25 cellular contexts compared by ENCODE assay signal in genomic region chr19:2276429-2276989, GRCh38. TPM values are rescaled to one million over a fixed set of nuclear protein-coding genes. Genes with fewer than 3 reads are reported as not detected.
A peak's percentile ranks its signal among the peaks of the same experiment; 100 is the strongest.
DNase-seq lines count a peak whose midpoint lies in the region; ATAC-seq, FAIRE-seq and TF ChIP-seq lines count a peak whose summit lies in the region.
"Had no signal": no experiment of that assay in that cellular context is flagged by ENCODE, and none has a peak within 500 bp of the region (broad histone marks: within the 10 kb centered on the region; RNA-seq: fewer than 3 reads in every experiment).

No MANE protein-coding gene starts in this region.

- peak overlapping the region; percentile 39 for H4K91ac ChIP-seq in mesenchymal stem cell (ENCODE audit: low read length)

- H2AFZ ChIP-seq in HepG2 (ENCODE audit: low read length) (no peak overlapping the region), mesenchymal stem cell (ENCODE audit: low read depth, low read length) (no peak overlapping the region)

- H4K20me1 ChIP-seq in HepG2 (ENCODE audit: insufficient read depth, low read length) = peaks cover 39% of the 10 kb centered on the region

- no peak for DNase-seq in HepG2 (ENCODE audit: low spot score)
- no peak for DNase-seq in right lobe of liver
- DNase-seq in mesenchymal stem cell = no peak
- DNase-seq in activated naive CD8-positive, alpha-beta T cell treated with anti-CD3 and anti-CD28 coated beads for 36 hours = no peak
- DNase-seq: activated CD4-positive, alpha-beta T cell treated with anti-CD3 and anti-CD28 coated beads, Interleukin-2, amount 50 U/mL, for 4 hours; activated T-cell treated with anti-CD3 and anti-CD28 coated beads, Interleukin-2, amount 50 U/mL, for 1 hour; DMS79; midbrain; NCI-H1048; NCI-H2081; NCI-H510A; stimulated activated CD4-positive, alpha-beta T cell treated with anti-CD3 and anti-CD28 coated beads, Interleukin-15, amount 100 ng/mL, for 24 hours; stimulated activated naive CD8-positive, alpha-beta T cell treated with anti-CD3 and anti-CD28 coated beads, Interleukin-15, Interleukin-2, amounts not matched to agents 100 U/mL and 50 U/mL, for 24 hours; upper lobe of right lung had no signal

- H3K4me1 ChIP-seq in HepG2 (ENCODE audit: insufficient read depth, low read length) = peaks cover 38% of the 10 kb centered on the region
- peaks cover 0 to 28% (median 7%) of the 10 kb centered on the region in 4 donors for H3K4me1 ChIP-seq in right lobe of liver
- peaks cover 55% of the 10 kb centered on the region for H3K4me1 ChIP-seq in mesenchymal stem cell (ENCODE audit: control insufficient read depth, insufficient read depth, low read depth, low read length)
- peaks cover 0 to 63% (median 38%) of the 10 kb centered on the region in 3 donors for H3K4me1 ChIP-seq in gastroesophageal sphincter

- no peak for FAIRE-seq in HepG2 (lab: Jason Lieb, UNC)

- intact Hi-C loops in HepG2 (cut with micrococcal nuclease; ENCODE audit: unreplicated experiment) (no loop called here), right lobe of liver (cut with DNase I) (no loop called here)

- no peak overlapping the region for H2AK5ac ChIP-seq in mesenchymal stem cell (ENCODE audit: low read length, severe bottlenecking)

- no peak overlapping the region for H3K27ac ChIP-seq in HepG2 (ENCODE audit: extremely low read length, insufficient read depth, low read length)
- no peak overlapping the region for H3K27ac ChIP-seq in right lobe of liver
- no peak overlapping the region for H3K27ac ChIP-seq in mesenchymal stem cell (ENCODE audit: low read length, poor library complexity, severe bottlenecking)
- H3K27ac ChIP-seq in gastroesophageal sphincter = peak overlapping the region in 2 of 4 donors; percentile 60 to 94
- H3K27ac ChIP-seq: HL-60, KMS-11, right atrium auricular region, upper lobe of right lung, VCaP had no signal

- H3K9me3 ChIP-seq in HepG2 (ENCODE audit: low read length) = no peaks in the 10 kb centered on the region
- H3K9me3 ChIP-seq in right lobe of liver = no peaks in the 10 kb centered on the region
- no peaks in the 10 kb centered on the region for H3K9me3 ChIP-seq in mesenchymal stem cell (ENCODE audit: control insufficient read depth, low read length)
- no peaks in the 10 kb centered on the region for H3K9me3 ChIP-seq in gastroesophageal sphincter
- H3K9me3 ChIP-seq: gastrocnemius medialis, right atrium auricular region, upper lobe of right lung had no signal

- no peak overlapping the region for H3K23ac ChIP-seq in mesenchymal stem cell (ENCODE audit: low read length in 2 of 2)

- H3K4me1 Mint-ChIP-seq in activated naive CD8-positive, alpha-beta T cell treated with anti-CD3 and anti-CD28 coated beads for 36 hours = peaks cover 22% of the 10 kb centered on the region

- H3K18ac ChIP-seq in mesenchymal stem cell (ENCODE audit: low read depth in 1 of 2, low read length in 2 of 2) = no peak overlapping the region

- CTCF ChIA-PET in HepG2 (lab: Yijun Ruan, JAX; ENCODE audit: low intra/inter-chr PET ratio, low total read pairs) = no interaction called here

- no peak overlapping the region for H3K4me3 Mint-ChIP-seq in activated naive CD8-positive, alpha-beta T cell treated with anti-CD3 and anti-CD28 coated beads for 36 hours
- H3K4me3 Mint-ChIP-seq: T-helper 1 cell treated with Interleukin-12 subunit alpha and Interleukin-12 subunit beta and Interleukin-4 antibody, amounts not matched to agents 30 μg/mL and 1 μg/mL, for 36 hours had no signal

- TF ChIP-seq EP300 in HepG2 (IDR thresholded peaks at IDR 0.05; ENCODE audit: low read depth in 2 of 2, low read length in 2 of 2) = no peak
- TF ChIP-seq EP300 in HepG2 (CRISPR knock-in tag; IDR thresholded peaks at IDR 0.05; ENCODE audit: borderline replicate concordance) = no peak
- no peak for TF ChIP-seq EP300 in gastroesophageal sphincter (IDR thresholded peaks at IDR 0.05)

- H3K9ac ChIP-seq in HepG2 (ENCODE audit: insufficient read depth, low read depth, low read length) = no peak overlapping the region
- no peak overlapping the region for H3K9ac ChIP-seq in mesenchymal stem cell (ENCODE audit: low read length)
- H3K9ac ChIP-seq: KMS-11 had no signal

- H3K27me3 ChIP-seq in HepG2 (ENCODE audit: control insufficient read depth in 1 of 2, insufficient read depth in 2 of 2, low read length in 2 of 2) = no peaks in the 10 kb centered on the region
- no peaks in the 10 kb centered on the region for H3K27me3 ChIP-seq in right lobe of liver
- no peaks in the 10 kb centered on the region for H3K27me3 ChIP-seq in mesenchymal stem cell (ENCODE audit: control insufficient read depth in 1 of 2, insufficient read depth in 1 of 2, low read length in 2 of 2)
- H3K27me3 ChIP-seq in gastroesophageal sphincter = no peaks in the 10 kb centered on the region
- H3K27me3 ChIP-seq: dorsolateral prefrontal cortex, gastrocnemius medialis, right atrium auricular region, upper lobe of right lung had no signal

- H3K36me3 ChIP-seq in HepG2 (replicated peaks in 1 of 2; ENCODE audit: control insufficient read depth in 1 of 2, insufficient read depth in 2 of 2, low read length in 2 of 2) (peaks cover 4 to 13% of the 10 kb centered on the region in 2 experiments; a peak in 4 of 5 replicates), right lobe of liver (peaks cover 0 to 18% (median 5%) of the 10 kb centered on the region in 4 donors), mesenchymal stem cell (ENCODE audit: control insufficient read depth in 1 of 2, insufficient read depth in 2 of 2, low read depth in 1 of 2, low read length in 2 of 2) (peaks cover 28 to 63% of the 10 kb centered on the region in 2 experiments), gastroesophageal sphincter (peaks cover 0 to 44% of the 10 kb centered on the region in 2 donors)

- H2BK5ac ChIP-seq in mesenchymal stem cell (ENCODE audit: low read depth, low read length, poor library complexity, severe bottlenecking) = no peak overlapping the region

- POLR2A ChIA-PET in HepG2 (lab: Yijun Ruan, JAX) = interaction anchor here (1.2 kb wide), 1 partner anchor 9 kb away, joined by 3 read pairs; no protein-coding TSS in a partner anchor

- H3K79me1 ChIP-seq in mesenchymal stem cell (replicated peaks; ENCODE audit: low read length, poor library complexity, severe bottlenecking) = peaks cover 21% of the 10 kb centered on the region

- no peak overlapping the region for H2BK12ac ChIP-seq in mesenchymal stem cell (ENCODE audit: low read length in 2 of 2)

- no peak for TF ChIP-seq RAD21 in HepG2 (CRISPR knock-in tag; IDR thresholded peaks at IDR 0.05)

- peaks cover 12% of the 10 kb centered on the region for H3K79me2 ChIP-seq in HepG2 (ENCODE audit: insufficient read depth, low read length)

- H3K4me3 ChIP-seq in HepG2 (replicated peaks in 1 of 3; ENCODE audit: insufficient read depth in 1 of 3, low read depth in 2 of 3, low read length in 3 of 3) (no peak overlapping the region), right lobe of liver (no peak overlapping the region), mesenchymal stem cell (ENCODE audit: insufficient read depth in 1 of 2, low read depth in 1 of 2, low read length in 2 of 2) (no peak overlapping the region), gastroesophageal sphincter (peak overlapping the region in 1 of 2 donors; percentile 24)
- H3K4me3 ChIP-seq: right atrium auricular region, upper lobe of right lung had no signal

- TF ChIP-seq POLR2A in HepG2 (IDR thresholded peaks at IDR 0.05; ENCODE audit: insufficient read depth in 1 of 2, low read depth in 2 of 2, low read length in 2 of 2) = no peak
- no peak for TF ChIP-seq POLR2A in right lobe of liver (IDR thresholded peaks at IDR 0.05)
- TF ChIP-seq POLR2A in gastroesophageal sphincter (IDR thresholded peaks at IDR 0.05) = no peak

- H3K36me3 Mint-ChIP-seq in activated naive CD8-positive, alpha-beta T cell treated with anti-CD3 and anti-CD28 coated beads for 36 hours = peaks cover 29% of the 10 kb centered on the region

- no peak for TF ChIP-seq CTCF in HepG2 (CRISPR knock-in tag; IDR thresholded peaks at IDR 0.05)
- no peak for TF ChIP-seq CTCF in right lobe of liver (IDR thresholded peaks at IDR 0.05)
- TF ChIP-seq CTCF in gastroesophageal sphincter (IDR thresholded peaks at IDR 0.05) = no peak

- no peaks in the 10 kb centered on the region for H3K9me3 Mint-ChIP-seq in activated naive CD8-positive, alpha-beta T cell treated with anti-CD3 and anti-CD28 coated beads for 36 hours
- H3K9me3 Mint-ChIP-seq: T-helper 1 cell treated with Interleukin-12 subunit alpha and Interleukin-12 subunit beta and Interleukin-4 antibody, amounts not matched to agents 30 μg/mL and 1 μg/mL, for 36 hours had no signal

- H2BK120ac ChIP-seq in mesenchymal stem cell (ENCODE audit: low read depth, low read length) = no peak overlapping the region

- BruUV-seq in HepG2 (replicated peaks; lab: Mats Ljungman, UMichigan) = no TSS peak

- in situ Hi-C loops in HepG2 (cut with HindIII; ENCODE audit: extremely low pct_ligation_motif_present, low pct_unique_long_range_greater_than_20kb) = loop anchor here (5.0 kb wide), 1 partner anchor 41 kb away; no protein-coding TSS in a partner anchor

- no peak overlapping the region for H4K8ac ChIP-seq in mesenchymal stem cell (ENCODE audit: low read length)

- no peak overlapping the region for H3K4me2 ChIP-seq in HepG2 (ENCODE audit: low read depth, low read length)
- H3K4me2 ChIP-seq in mesenchymal stem cell (ENCODE audit: low read length, poor library complexity, severe bottlenecking) = no peak overlapping the region
- H3K4me2 ChIP-seq: KMS-11 had no signal

- H3K27me3 Mint-ChIP-seq in activated naive CD8-positive, alpha-beta T cell treated with anti-CD3 and anti-CD28 coated beads for 36 hours = no peaks in the 10 kb centered on the region
- H3K27me3 Mint-ChIP-seq: CD4-positive, alpha-beta memory T cell had no signal

- ATAC-seq in HepG2 (no peak), right lobe of liver (no peak), HG02973 (IDR thresholded peaks at IDR 0.05; ENCODE audit: unreplicated experiment) (no peak), gastroesophageal sphincter (no peak)
- ATAC-seq: gastrocnemius medialis; stimulated activated naive CD8-positive, alpha-beta T cell treated with anti-CD3 and anti-CD28 coated beads, Interleukin-15, Interleukin-2, amounts not matched to agents 100 U/mL and 50 U/mL, for 24 hours had no signal

- 95% methylated on average over 20 of the region's 28 CpGs for WGBS in HepG2 (ENCODE audit: low lambda C conversion rate)
- 94% methylated on average over 19 of the region's 28 CpGs for WGBS in right lobe of liver (ENCODE audit: insufficient coverage, low coverage, low lambda C conversion rate, missing lambda C conversion rate)
- 96% methylated on average over 21 of the region's 28 CpGs for WGBS in mesenchymal stem cell
- WGBS in gastroesophageal sphincter (ENCODE audit: low coverage in 1 of 2), 2 donors = 87 to 93% methylated on average over 3 to 17 of the region's 28 CpGs

- no peak overlapping the region for H2BK15ac ChIP-seq in mesenchymal stem cell (ENCODE audit: low read depth, poor library complexity, severe bottlenecking)

- H3K4ac ChIP-seq in mesenchymal stem cell (ENCODE audit: low read depth in 1 of 2, low read length in 2 of 2) = no peak overlapping the region

- H3K27ac Mint-ChIP-seq in activated naive CD8-positive, alpha-beta T cell treated with anti-CD3 and anti-CD28 coated beads for 36 hours = no peak overlapping the region
- H3K27ac Mint-ChIP-seq: T-helper 1 cell treated with Interleukin-12 subunit alpha and Interleukin-12 subunit beta and Interleukin-4 antibody, amounts not matched to agents 30 μg/mL and 1 μg/mL, for 36 hours had no signal

- H3K14ac ChIP-seq in mesenchymal stem cell (ENCODE audit: low read length in 2 of 2) = no peak overlapping the region

RNA-seq across cellular contexts. Expression of gene PEAK3, which starts 5.5 kb away (rescaled TPM):
- total RNA-seq in HepG2 (2016; rRNA removed; fragmentation: Illumina TruSeq; extraction: Trizol) (not detected in 2 replicates), right lobe of liver (under 1 TPM; 0.07 to 0.49 (median 0.36) TPM), gastroesophageal sphincter (1 to 10 TPM in 1 of 4 donors, under 1 TPM in 2, not detected in 1; 0.16 to 1.3 (median 0.27) TPM)
- total RNA-seq in HepG2 (2016; cell fraction: cytosol; rRNA removed; fragmentation: Illumina TruSeq; extraction: Trizol; ENCODE audit: low read depth) = not detected in 2 replicates
- not detected in 2 replicates for total RNA-seq in HepG2 (2016; cell fraction: insoluble cytoplasmic fraction; rRNA removed; fragmentation: Illumina TruSeq; extraction: Trizol)
- not detected in 2 replicates for total RNA-seq in HepG2 (2016; cell fraction: membrane; rRNA removed; fragmentation: Illumina TruSeq; extraction: Trizol)
- not detected in 2 replicates for total RNA-seq in HepG2 (2016; cell fraction: nucleus; rRNA removed; fragmentation: Illumina TruSeq; extraction: Trizol)
- not detected in 2 replicates for polyA plus RNA-seq in HepG2 (2011; rRNA removed)
- not detected in 2 replicates for polyA plus RNA-seq in HepG2 (2011; cell fraction: cytosol; rRNA removed)
- not detected in 2 replicates for polyA plus RNA-seq in HepG2 (2011; cell fraction: nucleus; rRNA removed)
- polyA plus RNA-seq in HepG2 (2012) = not detected in 2 replicates
- polyA plus RNA-seq in HepG2 (2016; cell fraction: cytosol; fragmentation: Illumina TruSeq; extraction: Trizol; ENCODE audit: low read depth) = not detected in 2 replicates
- polyA plus RNA-seq in HepG2 (2016; cell fraction: insoluble cytoplasmic fraction; fragmentation: Illumina TruSeq; extraction: Trizol; ENCODE audit: low read depth) = not detected in 2 replicates
- polyA plus RNA-seq in HepG2 (2016; cell fraction: membrane; fragmentation: Illumina TruSeq; extraction: Trizol; ENCODE audit: low read depth) = not detected in 2 replicates
- polyA plus RNA-seq in HepG2 (2016; cell fraction: nucleus; fragmentation: Illumina TruSeq; extraction: Trizol; ENCODE audit: insufficient read depth, low read depth) = not detected in 2 replicates
- polyA minus RNA-seq in HepG2 (2011; rRNA and poly(A)+ RNA removed; ENCODE audit: low replicate concordance) = not detected in 2 replicates
- not detected in 2 replicates for polyA minus RNA-seq in HepG2 (2011; cell fraction: cytosol; rRNA and poly(A)+ RNA removed)
- not detected in 2 replicates for polyA minus RNA-seq in HepG2 (2011; cell fraction: nucleus; rRNA and poly(A)+ RNA removed)
- 0.75 TPM for polyA plus RNA-seq in mesenchymal stem cell (2013, experiment 1 of 2)
- polyA plus RNA-seq in mesenchymal stem cell (2013, experiment 2 of 2) = 0.88 TPM
- total RNA-seq in activated naive CD8-positive, alpha-beta T cell treated with anti-CD3 and anti-CD28 coated beads for 36 hours = not detected
- total RNA-seq: epithelial cell of proximal tubule had no signal

RNA-seq across cellular contexts. Expression of gene JSRP1, which starts 20.3 kb away (rescaled TPM):
- total RNA-seq in HepG2 (2016; rRNA removed; fragmentation: Illumina TruSeq; extraction: Trizol) (0.38 and 0.73 TPM in 2 replicates), right lobe of liver (under 1 TPM in 3 of 6 experiments, not detected in 3; 0.28 to 0.81 (median 0.42) TPM), gastroesophageal sphincter (under 1 TPM in 1 of 4 donors, not detected in 3; 0.37 TPM)
- total RNA-seq in HepG2 (2016; cell fraction: cytosol; rRNA removed; fragmentation: Illumina TruSeq; extraction: Trizol; ENCODE audit: low read depth) = 1.1 TPM in 2 replicates
- total RNA-seq in HepG2 (2016; cell fraction: insoluble cytoplasmic fraction; rRNA removed; fragmentation: Illumina TruSeq; extraction: Trizol) = 0.54 and 0.56 TPM in 2 replicates
- 0.96 and 1.2 TPM in 2 replicates for total RNA-seq in HepG2 (2016; cell fraction: membrane; rRNA removed; fragmentation: Illumina TruSeq; extraction: Trizol)
- total RNA-seq in HepG2 (2016; cell fraction: nucleus; rRNA removed; fragmentation: Illumina TruSeq; extraction: Trizol) = 0.40 and 0.69 TPM in 2 replicates
- 0.16 and 0.39 TPM in 2 replicates for polyA plus RNA-seq in HepG2 (2011; rRNA removed)
- 0.27 and 0.36 TPM in 2 replicates for polyA plus RNA-seq in HepG2 (2011; cell fraction: cytosol; rRNA removed)
- polyA plus RNA-seq in HepG2 (2011; cell fraction: nucleus; rRNA removed) = 0.29 TPM in 1 of 2 replicates, not detected in the other
- 0.41 and 0.44 TPM in 2 replicates for polyA plus RNA-seq in HepG2 (2012)
- polyA plus RNA-seq in HepG2 (2016; cell fraction: cytosol; fragmentation: Illumina TruSeq; extraction: Trizol; ENCODE audit: low read depth) = 0.88 and 1.2 TPM in 2 replicates
- 0.73 and 0.80 TPM in 2 replicates for polyA plus RNA-seq in HepG2 (2016; cell fraction: insoluble cytoplasmic fraction; fragmentation: Illumina TruSeq; extraction: Trizol; ENCODE audit: low read depth)
- polyA plus RNA-seq in HepG2 (2016; cell fraction: membrane; fragmentation: Illumina TruSeq; extraction: Trizol; ENCODE audit: low read depth) = 0.84 and 1.0 TPM in 2 replicates
- 0.57 and 0.95 TPM in 2 replicates for polyA plus RNA-seq in HepG2 (2016; cell fraction: nucleus; fragmentation: Illumina TruSeq; extraction: Trizol; ENCODE audit: insufficient read depth, low read depth)
- polyA minus RNA-seq in HepG2 (2011; rRNA and poly(A)+ RNA removed; ENCODE audit: low replicate concordance) = not detected in 2 replicates
- polyA minus RNA-seq in HepG2 (2011; cell fraction: cytosol; rRNA and poly(A)+ RNA removed) = not detected in 2 replicates
- not detected in 2 replicates for polyA minus RNA-seq in HepG2 (2011; cell fraction: nucleus; rRNA and poly(A)+ RNA removed)
- polyA plus RNA-seq in mesenchymal stem cell (2013, experiment 1 of 2) = 0.17 TPM
- polyA plus RNA-seq in mesenchymal stem cell (2013, experiment 2 of 2) = 0.10 TPM
- under 1 TPM; 0.45 to 0.50 TPM for total RNA-seq in activated naive CD8-positive, alpha-beta T cell treated with anti-CD3 and anti-CD28 coated beads for 36 hours

RNA-seq across cellular contexts. Expression of gene AMH, which starts 27.4 kb away (rescaled TPM):
- total RNA-seq in HepG2 (2016; rRNA removed; fragmentation: Illumina TruSeq; extraction: Trizol) = 0.18 TPM in 1 of 2 replicates, not detected in the other
- total RNA-seq in HepG2 (2016; cell fraction: cytosol; rRNA removed; fragmentation: Illumina TruSeq; extraction: Trizol; ENCODE audit: low read depth) = not detected in 2 replicates
- not detected in 2 replicates for total RNA-seq in HepG2 (2016; cell fraction: insoluble cytoplasmic fraction; rRNA removed; fragmentation: Illumina TruSeq; extraction: Trizol)
- 0.09 TPM in 1 of 2 replicates, not detected in the other for total RNA-seq in HepG2 (2016; cell fraction: membrane; rRNA removed; fragmentation: Illumina TruSeq; extraction: Trizol)
- not detected in 2 replicates for total RNA-seq in HepG2 (2016; cell fraction: nucleus; rRNA removed; fragmentation: Illumina TruSeq; extraction: Trizol)
- polyA plus RNA-seq in HepG2 (2011; rRNA removed) = 0.03 and 0.04 TPM in 2 replicates
- polyA plus RNA-seq in HepG2 (2011; cell fraction: cytosol; rRNA removed) = 0.05 TPM in 1 of 2 replicates, not detected in the other
- 1.2 and 2.0 TPM in 2 replicates for polyA plus RNA-seq in HepG2 (2011; cell fraction: nucleus; rRNA removed)
- 0.08 TPM in 1 of 2 replicates, not detected in the other for polyA plus RNA-seq in HepG2 (2012)
- polyA plus RNA-seq in HepG2 (2016; cell fraction: cytosol; fragmentation: Illumina TruSeq; extraction: Trizol; ENCODE audit: low read depth) = 0.06 TPM in 1 of 2 replicates, not detected in the other
- polyA plus RNA-seq in HepG2 (2016; cell fraction: insoluble cytoplasmic fraction; fragmentation: Illumina TruSeq; extraction: Trizol; ENCODE audit: low read depth) = not detected in 2 replicates
- polyA plus RNA-seq in HepG2 (2016; cell fraction: membrane; fragmentation: Illumina TruSeq; extraction: Trizol; ENCODE audit: low read depth) = not detected in 2 replicates
- polyA plus RNA-seq in HepG2 (2016; cell fraction: nucleus; fragmentation: Illumina TruSeq; extraction: Trizol; ENCODE audit: insufficient read depth, low read depth) = 0.51 TPM in 2 replicates
- 0.48 and 1.0 TPM in 2 replicates for polyA minus RNA-seq in HepG2 (2011; rRNA and poly(A)+ RNA removed; ENCODE audit: low replicate concordance)
- polyA minus RNA-seq in HepG2 (2011; cell fraction: cytosol; rRNA and poly(A)+ RNA removed) = not detected in 2 replicates
- 0.62 TPM in 1 of 2 replicates, not detected in the other for polyA minus RNA-seq in HepG2 (2011; cell fraction: nucleus; rRNA and poly(A)+ RNA removed)
- 1 to 10 TPM in 1 of 6 experiments, under 1 TPM in 5; 0.24 to 1.2 (median 0.59) TPM for total RNA-seq in right lobe of liver
- 3.1 TPM for polyA plus RNA-seq in mesenchymal stem cell (2013, experiment 1 of 2)
- polyA plus RNA-seq in mesenchymal stem cell (2013, experiment 2 of 2) = 3.1 TPM
- total RNA-seq in gastroesophageal sphincter = 1 to 10 TPM in 1 of 4 donors, under 1 TPM in 3; 0.23 to 1.2 (median 0.47) TPM
- total RNA-seq in activated naive CD8-positive, alpha-beta T cell treated with anti-CD3 and anti-CD28 coated beads for 36 hours = 1 to 10 TPM; 7.4 to 10.0 TPM
- polyA plus RNA-seq: CD4-positive, alpha-beta memory T cell had no signal

RNA-seq across cellular contexts. Expression of gene LINGO3, which starts 31.4 kb away (rescaled TPM):
- total RNA-seq in HepG2 (2016; rRNA removed; fragmentation: Illumina TruSeq; extraction: Trizol) (not detected in 2 replicates), right lobe of liver (not detected), gastroesophageal sphincter (not detected)
- total RNA-seq in HepG2 (2016; cell fraction: cytosol; rRNA removed; fragmentation: Illumina TruSeq; extraction: Trizol; ENCODE audit: low read depth) = not detected in 2 replicates
- not detected in 2 replicates for total RNA-seq in HepG2 (2016; cell fraction: insoluble cytoplasmic fraction; rRNA removed; fragmentation: Illumina TruSeq; extraction: Trizol)
- not detected in 2 replicates for total RNA-seq in HepG2 (2016; cell fraction: membrane; rRNA removed; fragmentation: Illumina TruSeq; extraction: Trizol)
- not detected in 2 replicates for total RNA-seq in HepG2 (2016; cell fraction: nucleus; rRNA removed; fragmentation: Illumina TruSeq; extraction: Trizol)
- polyA plus RNA-seq in HepG2 (2011; rRNA removed) = not detected in 2 replicates
- polyA plus RNA-seq in HepG2 (2011; cell fraction: cytosol; rRNA removed) = not detected in 2 replicates
- not detected in 2 replicates for polyA plus RNA-seq in HepG2 (2011; cell fraction: nucleus; rRNA removed)
- not detected in 2 replicates for polyA plus RNA-seq in HepG2 (2012)
- not detected in 2 replicates for polyA plus RNA-seq in HepG2 (2016; cell fraction: cytosol; fragmentation: Illumina TruSeq; extraction: Trizol; ENCODE audit: low read depth)
- not detected in 2 replicates for polyA plus RNA-seq in HepG2 (2016; cell fraction: insoluble cytoplasmic fraction; fragmentation: Illumina TruSeq; extraction: Trizol; ENCODE audit: low read depth)
- polyA plus RNA-seq in HepG2 (2016; cell fraction: membrane; fragmentation: Illumina TruSeq; extraction: Trizol; ENCODE audit: low read depth) = not detected in 2 replicates
- not detected in 2 replicates for polyA plus RNA-seq in HepG2 (2016; cell fraction: nucleus; fragmentation: Illumina TruSeq; extraction: Trizol; ENCODE audit: insufficient read depth, low read depth)
- polyA minus RNA-seq in HepG2 (2011; rRNA and poly(A)+ RNA removed; ENCODE audit: low replicate concordance) = not detected in 2 replicates
- polyA minus RNA-seq in HepG2 (2011; cell fraction: cytosol; rRNA and poly(A)+ RNA removed) = not detected in 2 replicates
- polyA minus RNA-seq in HepG2 (2011; cell fraction: nucleus; rRNA and poly(A)+ RNA removed) = not detected in 2 replicates
- not detected for polyA plus RNA-seq in mesenchymal stem cell (2013, experiment 1 of 2)
- not detected for polyA plus RNA-seq in mesenchymal stem cell (2013, experiment 2 of 2)
- under 1 TPM in 1 of 2 experiments, not detected in 1; 0.28 TPM for total RNA-seq in activated naive CD8-positive, alpha-beta T cell treated with anti-CD3 and anti-CD28 coated beads for 36 hours
- total RNA-seq: epithelial cell of proximal tubule, gastrocnemius medialis, right atrium auricular region, upper lobe of right lung had no signal

RNA-seq across cellular contexts. Expression of gene SF3A2, which starts 39.9 kb away (rescaled TPM):
- total RNA-seq in HepG2 (2016; rRNA removed; fragmentation: Illumina TruSeq; extraction: Trizol) (8.8 and 10.1 TPM in 2 replicates), right lobe of liver (10 to 100 TPM; 14.0 to 22.1 (median 19.1) TPM), gastroesophageal sphincter (10 to 100 TPM; 27.5 to 40.3 (median 37.4) TPM)
- 11.7 and 13.9 TPM in 2 replicates for total RNA-seq in HepG2 (2016; cell fraction: cytosol; rRNA removed; fragmentation: Illumina TruSeq; extraction: Trizol; ENCODE audit: low read depth)
- 8.6 and 13.2 TPM in 2 replicates for total RNA-seq in HepG2 (2016; cell fraction: insoluble cytoplasmic fraction; rRNA removed; fragmentation: Illumina TruSeq; extraction: Trizol)
- 13.1 and 15.2 TPM in 2 replicates for total RNA-seq in HepG2 (2016; cell fraction: membrane; rRNA removed; fragmentation: Illumina TruSeq; extraction: Trizol)
- total RNA-seq in HepG2 (2016; cell fraction: nucleus; rRNA removed; fragmentation: Illumina TruSeq; extraction: Trizol) = 16.1 and 17.8 TPM in 2 replicates
- polyA plus RNA-seq in HepG2 (2011; rRNA removed) = 7.9 and 8.6 TPM in 2 replicates
- polyA plus RNA-seq in HepG2 (2011; cell fraction: cytosol; rRNA removed) = 6.1 and 7.3 TPM in 2 replicates
- 34.7 and 47.7 TPM in 2 replicates for polyA plus RNA-seq in HepG2 (2011; cell fraction: nucleus; rRNA removed)
- polyA plus RNA-seq in HepG2 (2012) = 34.0 and 34.2 TPM in 2 replicates
- 12.1 and 13.8 TPM in 2 replicates for polyA plus RNA-seq in HepG2 (2016; cell fraction: cytosol; fragmentation: Illumina TruSeq; extraction: Trizol; ENCODE audit: low read depth)
- polyA plus RNA-seq in HepG2 (2016; cell fraction: insoluble cytoplasmic fraction; fragmentation: Illumina TruSeq; extraction: Trizol; ENCODE audit: low read depth) = 18.7 and 31.5 TPM in 2 replicates
- 17.7 and 21.0 TPM in 2 replicates for polyA plus RNA-seq in HepG2 (2016; cell fraction: membrane; fragmentation: Illumina TruSeq; extraction: Trizol; ENCODE audit: low read depth)
- 46.1 and 47.0 TPM in 2 replicates for polyA plus RNA-seq in HepG2 (2016; cell fraction: nucleus; fragmentation: Illumina TruSeq; extraction: Trizol; ENCODE audit: insufficient read depth, low read depth)
- 20.0 and 24.2 TPM in 2 replicates for polyA minus RNA-seq in HepG2 (2011; rRNA and poly(A)+ RNA removed; ENCODE audit: low replicate concordance)
- 16.0 and 20.6 TPM in 2 replicates for polyA minus RNA-seq in HepG2 (2011; cell fraction: cytosol; rRNA and poly(A)+ RNA removed)
- 34.1 and 34.2 TPM in 2 replicates for polyA minus RNA-seq in HepG2 (2011; cell fraction: nucleus; rRNA and poly(A)+ RNA removed)
- 66.8 TPM for polyA plus RNA-seq in mesenchymal stem cell (2013, experiment 1 of 2)
- 60.7 TPM for polyA plus RNA-seq in mesenchymal stem cell (2013, experiment 2 of 2)
- total RNA-seq in activated naive CD8-positive, alpha-beta T cell treated with anti-CD3 and anti-CD28 coated beads for 36 hours = 100 to 1,000 TPM; 160 to 162 TPM
